1 cellular context compared by ENCODE assay signal in genomic region chr14:73886449-73887115, GRCh38.
TF ChIP-seq lines count a peak whose summit lies in the region.

Gene ZNF410, plus strand, starts transcription at chr14:73886859. Its CDS starts 5,317 bp downstream, at chr14:73892176.

TF ChIP-seq in HepG2, 621 proteins besides CTCF, POLR2A, EP300 and RAD21 (continued from another document and continues in another):
- no peak for TF ChIP-seq ZNF318 (CRISPR knock-in tag; IDR thresholded peaks at IDR 0.05)
- TF ChIP-seq ZNF235 (CRISPR knock-in tag; IDR thresholded peaks at IDR 0.05; ENCODE audit: borderline replicate concordance) = peak; percentile 24; the same call in 1 of the 2 replicates
- TF ChIP-seq MBNL3 (CRISPR knock-in tag; conservative IDR thresholded peaks at IDR 0.05) = no peak
- peak; percentile 78; the same call in 1 of the 2 replicates for TF ChIP-seq ZNF276 (CRISPR knock-in tag; IDR thresholded peaks at IDR 0.05; ENCODE audit: low read depth)
- peak; percentile 91; the same call in 1 of the 2 replicates for TF ChIP-seq ZNF607 (CRISPR knock-in tag; IDR thresholded peaks at IDR 0.05; ENCODE audit: borderline replicate concordance)
- TF ChIP-seq ZNF34 (CRISPR knock-in tag; IDR thresholded peaks at IDR 0.05; ENCODE audit: borderline replicate concordance) = 0 out of 2 replicates have a peak, but pooled peaks have one; percentile 83
- TF ChIP-seq ZNF10 (CRISPR knock-in tag; IDR thresholded peaks at IDR 0.05; ENCODE audit: borderline replicate concordance, low read depth) = no peak
- TF ChIP-seq ARID2 (CRISPR knock-in tag; IDR thresholded peaks at IDR 0.05; ENCODE audit: borderline replicate concordance) = 0 out of 2 replicates have a peak, but pooled peaks have one; percentile 6
- TF ChIP-seq ZNF343 (CRISPR knock-in tag; IDR thresholded peaks at IDR 0.05) = peak; percentile 84; the same call in 1 of the 2 replicates
- TF ChIP-seq THAP9 (CRISPR knock-in tag; IDR thresholded peaks at IDR 0.05; ENCODE audit: borderline replicate concordance) = peak; percentile 82; the same call in 1 of the 2 replicates
- peak; percentile 74; the same call in 1 of the 2 replicates for TF ChIP-seq ZNF776 (CRISPR knock-in tag; IDR thresholded peaks at IDR 0.05)
- peak; percentile 67 for TF ChIP-seq POLR2AphosphoS5 (IDR thresholded peaks at IDR 0.05; ENCODE audit: low read depth, low read length)
- no peak for TF ChIP-seq HMG20B (CRISPR knock-in tag; conservative IDR thresholded peaks at IDR 0.05)
- no peak; the same call in 1 of the 2 replicates for TF ChIP-seq GPN1 (CRISPR knock-in tag; IDR thresholded peaks at IDR 0.05; ENCODE audit: borderline replicate concordance)
- TF ChIP-seq RBM22 (optimal IDR thresholded peaks at IDR 0.05; ENCODE audit: low read length) = no peak
- TF ChIP-seq ZKSCAN8 (CRISPR knock-in tag; IDR thresholded peaks at IDR 0.05; ENCODE audit: borderline replicate concordance) = peak; percentile 32; the same call in 1 of the 2 replicates
- peak; percentile 88; the same call in 1 of the 2 replicates for TF ChIP-seq YEATS2 (CRISPR knock-in tag; IDR thresholded peaks at IDR 0.05; ENCODE audit: borderline replicate concordance)
- TF ChIP-seq U2AF2 (IDR thresholded peaks at IDR 0.05; ENCODE audit: low read depth, low read length) = no peak
- no peak; the same call in 1 of the 2 replicates for TF ChIP-seq ZNF367 (CRISPR knock-in tag; IDR thresholded peaks at IDR 0.05; ENCODE audit: borderline replicate concordance)
- no peak for TF ChIP-seq PPARG (CRISPR knock-in tag; conservative IDR thresholded peaks at IDR 0.05)
- peak; percentile 52; the same call in 1 of the 2 replicates for TF ChIP-seq ZIK1 (CRISPR knock-in tag; IDR thresholded peaks at IDR 0.05; ENCODE audit: borderline replicate concordance, low read depth)
- 0 out of 2 replicates have a peak, but pooled peaks have one; percentile 70 for TF ChIP-seq HBP1 (CRISPR knock-in tag; IDR thresholded peaks at IDR 0.05; ENCODE audit: low read depth)
- no peak for TF ChIP-seq MYNN (CRISPR knock-in tag; IDR thresholded peaks at IDR 0.05; ENCODE audit: low read depth)
- TF ChIP-seq ZBTB33 (CRISPR knock-in tag; IDR thresholded peaks at IDR 0.05) = no peak
- TF ChIP-seq CC2D1A (CRISPR knock-in tag; IDR thresholded peaks at IDR 0.05) = no peak
- TF ChIP-seq ZNF251 (CRISPR knock-in tag; IDR thresholded peaks at IDR 0.05) = no peak
- no peak for TF ChIP-seq ZFYVE20 (CRISPR knock-in tag; IDR thresholded peaks at IDR 0.05; ENCODE audit: borderline replicate concordance, low read depth)
- peak; percentile 93 for TF ChIP-seq CREB1 (IDR thresholded peaks at IDR 0.05)
- peak; percentile 94 for TF ChIP-seq CREB1 (CRISPR knock-in tag; IDR thresholded peaks at IDR 0.05)
- TF ChIP-seq ZBTB37 (CRISPR knock-in tag; IDR thresholded peaks at IDR 0.05) = no peak
- no peak for TF ChIP-seq NFIC (IDR thresholded peaks at IDR 0.05; ENCODE audit: low read length)
- TF ChIP-seq IRX3 (CRISPR knock-in tag; IDR thresholded peaks at IDR 0.05; ENCODE audit: borderline replicate concordance, low read depth) = no peak
- TF ChIP-seq GLI4 (CRISPR knock-in tag; IDR thresholded peaks at IDR 0.05; ENCODE audit: borderline replicate concordance) = peak; percentile 94
- no peak for TF ChIP-seq MIXL1 (CRISPR knock-in tag; IDR thresholded peaks at IDR 0.05)
- peak; percentile 69; the same call in 1 of the 2 replicates for TF ChIP-seq HNRNPL (IDR thresholded peaks at IDR 0.05; ENCODE audit: low read depth, low read length)
- TF ChIP-seq ZNF550 (CRISPR knock-in tag; IDR thresholded peaks at IDR 0.05; ENCODE audit: borderline replicate concordance) = no peak
- no peak; the same call in 1 of the 2 replicates for TF ChIP-seq DRAP1 (CRISPR knock-in tag; IDR thresholded peaks at IDR 0.05)
- TF ChIP-seq MAFF (IDR thresholded peaks at IDR 0.05; ENCODE audit: low read depth, low read length) = peak; percentile 25; the same call in 1 of the 2 replicates
- peak; percentile 31 for TF ChIP-seq SRSF4 (IDR thresholded peaks at IDR 0.05; ENCODE audit: low read depth, low read length, poor library complexity, severe bottlenecking)
- TF ChIP-seq ZNF644 (CRISPR knock-in tag; IDR thresholded peaks at IDR 0.05; ENCODE audit: low read depth) = no peak
- TF ChIP-seq NFYC (CRISPR knock-in tag; IDR thresholded peaks at IDR 0.05) = no peak; the same call in 1 of the 2 replicates
- peak; percentile 21 to 49; a peak in 2 of 4 replicates for TF ChIP-seq MAFK (conservative IDR thresholded peaks at IDR 0.05 in 1 of 2, IDR thresholded peaks at IDR 0.05 in 1 of 2; ENCODE audit: low read length in 2 of 2)
- no peak for TF ChIP-seq DPF2 (CRISPR knock-in tag; IDR thresholded peaks at IDR 0.05; ENCODE audit: borderline replicate concordance, low read depth)
- no peak; the same call in 1 of the 2 replicates for TF ChIP-seq TMF1 (CRISPR knock-in tag; IDR thresholded peaks at IDR 0.05; ENCODE audit: low read depth)
- TF ChIP-seq ZSCAN20 (CRISPR knock-in tag; IDR thresholded peaks at IDR 0.05; ENCODE audit: borderline replicate concordance) = 0 out of 2 replicates have a peak, but pooled peaks have one; percentile 16
- peak; percentile 92 for TF ChIP-seq GATAD1 (CRISPR knock-in tag; IDR thresholded peaks at IDR 0.05)
- TF ChIP-seq PLRG1 (conservative IDR thresholded peaks at IDR 0.05) = no peak
- peak; percentile 75; the same call in 1 of the 2 replicates for TF ChIP-seq ZMYM4 (CRISPR knock-in tag; IDR thresholded peaks at IDR 0.05)
- peak; percentile 87 for TF ChIP-seq TARDBP (CRISPR knock-in tag; IDR thresholded peaks at IDR 0.05)
